ENCODE assay signal across 15 cellular contexts in the genomic region with DNA sequence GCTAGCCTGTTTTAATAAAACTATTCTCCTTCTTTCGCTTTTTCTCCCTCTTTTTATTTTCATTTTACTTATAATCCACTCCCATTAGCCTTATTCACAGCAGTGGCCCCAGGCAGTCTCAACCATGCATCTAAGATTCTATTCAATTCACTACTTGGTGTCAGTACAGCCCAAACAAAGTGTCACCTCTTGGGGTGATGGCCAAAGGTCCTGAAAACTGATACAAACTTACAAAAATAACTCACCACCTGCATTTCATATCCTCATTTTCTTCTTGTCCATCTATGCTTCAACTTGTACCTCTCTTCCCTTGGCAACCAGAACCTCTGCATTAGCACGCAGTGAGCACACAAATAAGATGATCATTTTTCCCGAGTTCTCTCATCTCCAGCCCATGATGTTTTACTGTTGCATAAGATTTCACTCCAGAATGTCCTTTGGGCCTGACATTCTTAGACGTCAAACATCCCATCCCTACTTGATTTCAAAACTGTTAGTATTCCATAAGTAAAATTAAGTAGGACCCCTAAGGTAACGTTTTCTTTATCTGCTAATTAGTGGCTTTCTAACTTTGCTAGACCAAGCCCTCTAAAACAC.
"Had no signal": no experiment of that assay in that cellular context is flagged by ENCODE, and none has a peak within 500 bp of the region (broad histone marks: within the 10 kb centered on the region; RNA-seq: fewer than 3 reads in every experiment).

No MANE protein-coding gene starts in this region.

- H3K4me1 ChIP-seq: foreskin keratinocyte, prostate gland had no signal

- H3K4me3 Mint-ChIP-seq: activated naive CD4-positive, alpha-beta T cell treated with anti-CD3 and anti-CD28 coated beads, Interleukin-2, amount 10 ng/mL, durations not matched to agents 7 days and 5 days; brain; natural killer cell treated with Interleukin-12 subunit alpha and Interleukin-12 subunit beta and Interleukin-15 and Interleukin-18, amount 100 ng/mL, for 72 hours; stimulated activated naive CD8-positive, alpha-beta T cell treated with anti-CD3 and anti-CD28 coated beads, Interleukin-15, Interleukin-2, amounts not matched to agents 100 ng/mL and 50 ng/mL, for 24 hours had no signal

- H3K9me3 Mint-ChIP-seq: activated naive CD4-positive, alpha-beta T cell treated with anti-CD3 and anti-CD28 coated beads, Interleukin-2, amount 10 ng/mL, durations not matched to agents 7 days and 5 days; activated T-helper 2 cell treated with anti-CD3 and anti-CD28 coated beads, Interferon-gamma antibody, Interleukin-2, Interleukin-4, amounts not matched to agents 10 μg/mL and 5 μg/mL and 100 μg/mL, durations not matched to agents 14 hours and 24 hours and 36 hours; brain; natural killer cell treated with Interleukin-12 subunit alpha and Interleukin-12 subunit beta and Interleukin-15 and Interleukin-18, amount 100 ng/mL, for 72 hours; stimulated activated naive CD8-positive, alpha-beta T cell treated with anti-CD3 and anti-CD28 coated beads, Interleukin-15, Interleukin-2, amounts not matched to agents 100 ng/mL and 50 ng/mL, for 24 hours had no signal

- H3K36me3 Mint-ChIP-seq: activated naive CD4-positive, alpha-beta T cell treated with anti-CD3 and anti-CD28 coated beads, Interleukin-2, amount 10 ng/mL, durations not matched to agents 7 days and 5 days; brain; natural killer cell treated with Interleukin-12 subunit alpha and Interleukin-12 subunit beta and Interleukin-15 and Interleukin-18, amount 100 ng/mL, for 72 hours had no signal

- H3K9me3 ChIP-seq: adrenal gland, mucosa of descending colon, prostate gland had no signal

- H3K27ac Mint-ChIP-seq: activated naive CD4-positive, alpha-beta T cell treated with anti-CD3 and anti-CD28 coated beads, Interleukin-2, amount 10 ng/mL, durations not matched to agents 7 days and 5 days; activated T-helper 2 cell treated with anti-CD3 and anti-CD28 coated beads, Interferon-gamma antibody, Interleukin-2, Interleukin-4, amounts not matched to agents 10 μg/mL and 5 μg/mL and 100 μg/mL, durations not matched to agents 14 hours and 24 hours and 36 hours; brain; natural killer cell treated with Interleukin-12 subunit alpha and Interleukin-12 subunit beta and Interleukin-15 and Interleukin-18, amount 100 ng/mL, for 72 hours; stimulated activated naive CD8-positive, alpha-beta T cell treated with anti-CD3 and anti-CD28 coated beads, Interleukin-15, Interleukin-2, amounts not matched to agents 100 ng/mL and 50 ng/mL, for 24 hours had no signal

- H3K4me1 Mint-ChIP-seq: activated naive CD4-positive, alpha-beta T cell treated with anti-CD3 and anti-CD28 coated beads, Interleukin-2, amount 10 ng/mL, durations not matched to agents 7 days and 5 days had no signal

- H3K27ac ChIP-seq: adrenal gland, foreskin keratinocyte had no signal

- H3K4me3 ChIP-seq: adrenal gland, lung, mucosa of descending colon, prostate gland had no signal

- H3K36me3 ChIP-seq: adrenal gland, prostate gland had no signal

- ATAC-seq: foreskin keratinocyte; left colon; mucosa of descending colon; natural killer cell treated with Interleukin-12 subunit alpha and Interleukin-12 subunit beta and Interleukin-15 and Interleukin-18, amount 100 ng/mL, for 72 hours had no signal

- DNase-seq: activated naive CD4-positive, alpha-beta T cell treated with anti-CD3 and anti-CD28 coated beads, Interleukin-2, amount 10 ng/mL, durations not matched to agents 7 days and 5 days; adrenal gland; foreskin keratinocyte; head of caudate nucleus; left colon; mucosa of descending colon; occipital lobe; stimulated activated CD4-positive, alpha-beta T cell treated with anti-CD3 and anti-CD28 coated beads, Interleukin-4, amount 100 ng/mL, for 1 hour; trophoblast cell had no signal

- H3K27me3 ChIP-seq: adrenal gland, foreskin keratinocyte had no signal
